In the genomic region with DNA sequence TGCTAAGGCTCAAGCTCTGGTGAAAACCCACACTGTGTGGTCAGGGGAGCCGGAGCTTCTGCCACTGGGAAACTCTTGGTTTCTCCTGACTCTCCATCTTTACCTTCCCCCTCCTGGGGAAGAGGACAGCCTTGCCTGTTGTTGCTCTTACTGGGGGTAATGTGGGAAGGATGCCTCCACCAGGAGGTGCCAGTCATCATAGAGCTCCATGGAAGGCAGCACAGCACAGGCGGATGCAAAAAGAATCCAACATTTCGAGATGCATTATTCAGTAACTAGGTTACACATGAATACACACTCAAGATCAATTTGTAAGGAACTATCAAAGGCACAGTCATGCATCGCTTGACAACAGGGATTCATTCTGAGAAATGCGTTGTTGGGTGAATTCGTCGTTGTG, we compare ENCODE assay signal across 1 cellular context.
TF ChIP-seq lines count a peak whose summit lies in the region.

No MANE protein-coding gene starts in this region.

TF ChIP-seq in WTC11, 78 proteins besides CTCF, POLR2A, EP300 and RAD21 (continued from another document):
- no peak for TF ChIP-seq ATF6 (CRISPR knock-in tag; IDR thresholded peaks at IDR 0.05)
- no peak for TF ChIP-seq TCF7 (CRISPR knock-in tag; IDR thresholded peaks at IDR 0.05; ENCODE audit: low read depth)
